In genomic region chr16:50335198-50335958, GRCh38 we compare ENCODE assay signal across 1 cellular context.
TF ChIP-seq lines count a peak whose summit lies in the region.

No MANE protein-coding gene starts in this region.

TF ChIP-seq in WTC11, 78 proteins besides CTCF, POLR2A, EP300 and RAD21 (continued from another document):
- TF ChIP-seq ARID4B (CRISPR knock-in tag; IDR thresholded peaks at IDR 0.05; ENCODE audit: borderline replicate concordance) (no peak), SMAD3 (CRISPR knock-in tag; IDR thresholded peaks at IDR 0.05; ENCODE audit: borderline replicate concordance) (no peak), ZNF219 (CRISPR knock-in tag; IDR thresholded peaks at IDR 0.05; ENCODE audit: borderline replicate concordance) (no peak)
